In genomic region chr9:136358016-136358415, GRCh38 we compare ENCODE assay signal across 26 cellular contexts.
"Had no signal": no experiment of that assay in that cellular context is flagged by ENCODE, and none has a peak within 500 bp of the region (broad histone marks: within the 10 kb centered on the region; RNA-seq: fewer than 3 reads in every experiment).

No MANE protein-coding gene starts in this region.

- H3K36me3 ChIP-seq: neural progenitor cell, ovary had no signal

- H3K9ac ChIP-seq: neural progenitor cell had no signal

- ATAC-seq: left colon; left lung; natural killer cell; stimulated activated effector memory CD8-positive, alpha-beta T cell treated with anti-CD3 and anti-CD28 coated beads, Interleukin-12 subunit alpha, Interleukin-12 subunit beta, amount 100 ng/mL, for 72 hours; upper lobe of right lung had no signal

- DNase-seq: hypothalamus; immature natural killer cell; kidney; left colon; left lung; mesendoderm; naive B cell; natural killer cell; nephron progenitor cell; ovary; sigmoid colon; small intestine; spleen; stimulated activated CD4-positive, alpha-beta T cell treated with anti-CD3 and anti-CD28 coated beads, Interleukin-4, amount 100 ng/mL, for 24 hours; stimulated activated naive CD4-positive, alpha-beta T cell; tibial artery; trophoblast cell; upper lobe of right lung had no signal

- H3K9me3 ChIP-seq: left lung, ovary, right atrium auricular region, sigmoid colon, spleen, suprapubic skin, thoracic aorta, tibial artery, upper lobe of right lung had no signal

- H3K4me2 ChIP-seq: neural progenitor cell had no signal

- H3K27ac ChIP-seq: left lung, neural progenitor cell, ovary, sigmoid colon, spleen, suprapubic skin, thoracic aorta, tibial artery, upper lobe of right lung had no signal

- FAIRE-seq: islet of Langerhans, kidney, small intestine, urothelium cell line had no signal

- H2AFZ ChIP-seq: neural progenitor cell had no signal

- H3K27me3 ChIP-seq: left lung, neural progenitor cell, ovary, right atrium auricular region, sigmoid colon, spleen, suprapubic skin, tibial artery, upper lobe of right lung had no signal

- H3K4me3 ChIP-seq: left lung, lung, neural progenitor cell, ovary, right atrium auricular region, sigmoid colon, spleen, suprapubic skin, thoracic aorta, tibial artery, upper lobe of right lung had no signal

- H3K4me1 ChIP-seq: neural progenitor cell had no signal
